In the genomic region with DNA sequence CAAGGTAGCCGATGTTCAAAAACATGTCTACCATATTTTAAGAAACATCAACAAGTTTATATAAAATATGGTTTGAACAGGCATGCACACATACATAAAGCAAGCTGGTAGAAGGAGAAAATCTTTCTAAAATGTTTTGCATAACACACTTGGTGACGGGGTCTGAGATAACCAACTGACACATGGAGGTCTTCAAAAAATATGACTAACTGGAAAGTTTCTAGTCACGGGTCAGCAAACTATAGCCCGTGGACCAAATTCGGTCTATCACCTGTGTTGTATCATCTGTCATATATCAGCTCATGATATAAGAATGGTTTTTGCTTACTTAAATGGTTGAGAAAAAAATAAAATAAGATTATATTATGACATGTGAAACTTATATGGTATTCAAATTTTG, we compare ENCODE assay signal across 25 cellular contexts.
DNase-seq lines count a peak whose midpoint lies in the region; ATAC-seq and TF ChIP-seq lines count a peak whose summit lies in the region.
"Had no signal": no experiment of that assay in that cellular context is flagged by ENCODE, and none has a peak within 500 bp of the region (broad histone marks: within the 10 kb centered on the region; RNA-seq: fewer than 3 reads in every experiment).

No MANE protein-coding gene starts in this region.

- no peak for TF ChIP-seq POLR2A in heart left ventricle (IDR thresholded peaks at IDR 0.05)

- H3K9me2 ChIP-seq in SU-DHL-6 (replicated peaks; ENCODE audit: insufficient read depth, low read length) = no peaks in the 10 kb centered on the region

- intact Hi-C loops in heart left ventricle (cut with DNase I) = no loop called here
- intact Hi-C loops in mammary epithelial cell (cut with micrococcal nuclease) = no loop called here

- H3K9me3 ChIP-seq in cardiac muscle cell (ENCODE audit: low read depth) (no peaks in the 10 kb centered on the region), heart left ventricle (no peaks in the 10 kb centered on the region), SU-DHL-6 (ENCODE audit: insufficient read depth, low read length) (no peaks in the 10 kb centered on the region), mammary epithelial cell (replicated peaks; ENCODE audit: insufficient read depth, low read length) (no peaks in the 10 kb centered on the region)
- H3K9me3 ChIP-seq: adrenal gland, heart right ventricle, prostate gland, thyroid gland had no signal

- H3K9ac ChIP-seq in SU-DHL-6 (ENCODE audit: low read length) = no peak overlapping the region
- no peak overlapping the region for H3K9ac ChIP-seq in mammary epithelial cell (ENCODE audit: insufficient read depth, low read length)

- in situ Hi-C loops in mammary epithelial cell (cut with MboI; ENCODE audit: low sequenced_read_pairs in 2 of 2) = no loop called here

- H3K4me1 ChIP-seq in cardiac muscle cell (ENCODE audit: low read depth) (peaks cover 34% of the 10 kb centered on the region), heart left ventricle (peaks cover 0 to 57% (median 33%) of the 10 kb centered on the region in 12 donors), mammary epithelial cell (ENCODE audit: insufficient read depth, low read length) (peaks cover 7% of the 10 kb centered on the region)
- H3K4me1 ChIP-seq: prostate gland had no signal

- TF ChIP-seq CTCF in cardiac muscle cell (IDR thresholded peaks at IDR 0.05; ENCODE audit: low read depth, low read length) (no peak), heart left ventricle (IDR thresholded peaks at IDR 0.05) (no peak), SU-DHL-6 (IDR thresholded peaks at IDR 0.05; ENCODE audit: insufficient read depth, low read length, poor library complexity, severe bottlenecking) (no peak), mammary epithelial cell (conservative IDR thresholded peaks at IDR 0.05 in 1 of 2, IDR thresholded peaks at IDR 0.05 in 1 of 2; ENCODE audit: extremely low read depth in 1 of 2, insufficient read depth in 1 of 2, low read depth in 1 of 2, low read length in 2 of 2) (no peak)

- 58 to 71% (median 70%) methylated on average over 5 of the region's 5 CpGs for WGBS in heart left ventricle, 4 donors
- 100% methylated on average over 5 of the region's 5 CpGs for WGBS in mammary epithelial cell (ENCODE audit: low coverage, missing lambda C conversion rate)

- H3K27me3 ChIP-seq in cardiac muscle cell (no peaks in the 10 kb centered on the region), heart left ventricle (no peaks in the 10 kb centered on the region), SU-DHL-6 (ENCODE audit: low read length) (no peaks in the 10 kb centered on the region), mammary epithelial cell (ENCODE audit: insufficient read depth, low read length) (no peaks in the 10 kb centered on the region)
- H3K27me3 ChIP-seq: adrenal gland, brain microvascular endothelial cell, heart right ventricle, thyroid gland had no signal

- ATAC-seq in heart left ventricle = no peak
- no peak for ATAC-seq in GM19397 (IDR thresholded peaks at IDR 0.05; ENCODE audit: unreplicated experiment)
- ATAC-seq: HepG2, sciatic nerve had no signal

- H3K36me3 ChIP-seq in cardiac muscle cell (no peaks in the 10 kb centered on the region), heart left ventricle (no peaks in the 10 kb centered on the region), SU-DHL-6 (ENCODE audit: low read length) (peaks cover 7% of the 10 kb centered on the region; the same call in 1 of the 2 replicates), mammary epithelial cell (ENCODE audit: insufficient read depth, low read length) (no peaks in the 10 kb centered on the region)
- H3K36me3 ChIP-seq: adrenal gland, brain microvascular endothelial cell, prostate gland, thyroid gland had no signal

- no peaks in the 10 kb centered on the region for H4K20me1 ChIP-seq in SU-DHL-6 (ENCODE audit: low read depth, low read length)
- H4K20me1 ChIP-seq in mammary epithelial cell (ENCODE audit: insufficient read depth, low read length) = no peaks in the 10 kb centered on the region

- CTCF ChIA-PET in mammary epithelial cell (lab: Charles Lee; ENCODE audit: low non-redundant PET) = no interaction called here

- no peak overlapping the region for H3K4me3 ChIP-seq in cardiac muscle cell
- no peak overlapping the region for H3K4me3 ChIP-seq in heart left ventricle
- H3K4me3 ChIP-seq in SU-DHL-6 (ENCODE audit: insufficient read depth, low read length, poor library complexity, severe bottlenecking) = no peak overlapping the region
- H3K4me3 ChIP-seq in mammary epithelial cell (replicated peaks in 1 of 3; ENCODE audit: insufficient read depth in 1 of 3, low read depth in 2 of 3, low read length in 3 of 3) = no peak overlapping the region
- H3K4me3 ChIP-seq: adrenal gland, heart right ventricle, prostate gland, thyroid gland had no signal

- peaks cover 6% of the 10 kb centered on the region; the same call in 1 of the 2 replicates for H3K79me2 ChIP-seq in SU-DHL-6 (ENCODE audit: insufficient read depth, low read length)
- H3K79me2 ChIP-seq in mammary epithelial cell (ENCODE audit: insufficient read depth, low read length) = no peaks in the 10 kb centered on the region

- H2AFZ ChIP-seq in SU-DHL-6 (ENCODE audit: low read depth, low read length, severe bottlenecking) = no peak overlapping the region
- H2AFZ ChIP-seq in mammary epithelial cell (ENCODE audit: low read depth, low read length) = no peak overlapping the region

- H3F3A ChIP-seq in SU-DHL-6 (ENCODE audit: insufficient read depth) = no peaks in the 10 kb centered on the region; the same call in 1 of the 2 replicates

- no TSS peak for BruUV-seq in mammary epithelial cell (replicated peaks; lab: Mats Ljungman, UMichigan)

- H3K4me2 ChIP-seq in SU-DHL-6 (ENCODE audit: low read depth, low read length, poor library complexity, severe bottlenecking) = peak overlapping the region; percentile 29
- H3K4me2 ChIP-seq in mammary epithelial cell (ENCODE audit: insufficient read depth, low read depth, low read length) = no peak overlapping the region

- dilution Hi-C loops in mammary epithelial cell (cut with HindIII; ENCODE audit: low sequenced_read_pairs) = no loop called here

- no peak for DNase-seq in cardiac muscle cell (ENCODE audit: low read depth in 1 of 2, low spot score in 1 of 2)
- DNase-seq in heart left ventricle = no peak
- DNase-seq in germinal center (ENCODE audit: low spot score) = peak; percentile 52
- DNase-seq in NCI-H1105 (lab: John Stamatoyannopoulos, UW) = no peak
- no peak for DNase-seq in mammary epithelial cell
- DNase-seq: ACHN; activated CD4-positive, alpha-beta T cell treated with anti-CD3 and anti-CD28 coated beads, Interleukin-2, amount 50 U/mL, for 48 hours; activated CD4-positive, CD25-positive, alpha-beta regulatory T cell; activated CD8-positive, alpha-beta memory T cell treated with anti-CD3 and anti-CD28 coated beads, Interleukin-2, amount 50 U/mL, for 48 hours; adrenal gland; brain microvascular endothelial cell; effector CD4-positive, alpha-beta T cell; H7; heart right ventricle; left colon; NCI-H1048; NCI-H2171; SHP77; stimulated activated naive CD4-positive, alpha-beta T cell treated with Interleukin-2 at 50 U/mL for 16 hours had no signal

- H3K27ac ChIP-seq in cardiac muscle cell (peak overlapping the region; percentile 80), heart left ventricle (peak overlapping the region in 3 of 12 donors; percentile 5 to 32 (median 9)), SU-DHL-6 (ENCODE audit: low read depth, low read length) (peak overlapping the region; percentile 57), mammary epithelial cell (ENCODE audit: insufficient read depth, low read depth, low read length) (no peak overlapping the region)
- H3K27ac ChIP-seq: adrenal gland, brain microvascular endothelial cell, prostate gland had no signal
